ENCODE assay signal across 19 cellular contexts in the genomic region with DNA sequence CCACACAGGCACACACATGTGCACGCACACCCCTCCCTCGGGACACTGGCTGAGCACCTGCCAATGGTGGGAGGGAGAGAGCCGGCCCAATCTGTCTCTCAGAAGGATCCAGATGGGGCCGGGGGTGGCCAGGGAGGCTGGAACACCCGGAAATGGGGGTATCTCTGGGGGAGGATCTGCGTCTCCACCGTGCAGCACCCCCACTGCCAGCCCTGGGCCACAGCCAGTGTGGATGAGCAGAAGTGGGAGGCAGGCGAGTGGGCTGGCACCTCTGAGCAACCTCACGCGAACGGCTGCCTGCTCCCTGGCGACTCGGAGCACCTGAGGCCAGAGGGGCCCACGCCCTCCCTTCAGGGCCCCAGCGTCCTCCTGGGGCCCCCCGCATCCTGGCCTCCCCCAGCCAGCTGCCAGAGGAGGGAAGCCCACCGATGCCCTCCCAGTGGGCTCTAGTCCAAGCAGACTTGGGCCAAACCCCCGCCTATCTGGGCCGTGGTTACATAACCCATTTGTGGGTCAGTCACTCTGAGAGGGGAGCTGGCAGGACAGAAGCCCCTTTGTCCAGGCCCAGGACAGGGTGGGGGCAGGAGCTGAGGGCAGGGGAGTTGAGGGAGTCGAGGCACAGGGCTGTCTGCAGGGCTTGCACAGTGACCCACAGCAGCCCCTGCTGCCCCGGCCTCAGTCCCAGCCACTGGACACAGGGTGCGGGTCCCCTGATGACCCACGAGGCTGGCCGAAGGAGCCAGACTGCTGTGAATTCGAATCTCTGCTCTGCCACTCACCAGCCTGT. TPM values are rescaled to one million over a fixed set of nuclear protein-coding genes. Genes with fewer than 3 reads are reported as not detected.
DNase-seq lines count a peak whose midpoint lies in the region; ATAC-seq and TF ChIP-seq lines count a peak whose summit lies in the region.
"Had no signal": no experiment of that assay in that cellular context is flagged by ENCODE, and none has a peak within 500 bp of the region (broad histone marks: within the 10 kb centered on the region; RNA-seq: fewer than 3 reads in every experiment).

No MANE protein-coding gene starts in this region.

- intact Hi-C loops in dorsolateral prefrontal cortex (cut with DNase I): no loop called here

- DNase-seq in NAMALWA (ENCODE audit: low spot score) (peak; percentile 55), dorsolateral prefrontal cortex (peak in 9 of 10 donors; percentile 31 to 75 (median 63)), osteoblast (ENCODE audit: insufficient read length, low spot score, missing footprints) (peak; percentile 79), CD1c-positive myeloid dendritic cell (ENCODE audit: extremely low spot score) (no peak), SHP77 (lab: John Stamatoyannopoulos, UW) (no peak), COLO829 (ENCODE audit: low spot score) (no peak)
- DNase-seq: activated CD4-positive, alpha-beta T cell treated with anti-CD3 and anti-CD28 coated beads, Interleukin-2, amount 50 U/mL, for 1 hour; activated CD8-positive, alpha-beta memory T cell treated with anti-CD3 and anti-CD28 coated beads, Interleukin-2, amount 10 ng/mL, durations not matched to agents 7 days and 5 days; CD4-positive, CD25-positive, alpha-beta regulatory T cell; DMS153; NCI-H187 treated with DMSO at 0.1 percent for 48 hours; NCI-H226; stimulated activated CD4-positive, alpha-beta T cell treated with anti-CD3 and anti-CD28 coated beads, Interleukin-12 subunit alpha, Interleukin-12 subunit beta, amount 100 ng/mL, for 4 hours; stimulated activated CD4-positive, alpha-beta T cell treated with anti-CD3 and anti-CD28 coated beads, Interleukin-4, amount 100 ng/mL, for 4 hours; stimulated activated naive CD8-positive, alpha-beta T cell treated with anti-CD3 and anti-CD28 coated beads, Interleukin-15, Interleukin-2, amounts not matched to agents 100 U/mL and 50 U/mL, for 24 hours; tibial artery had no signal

- no peak overlapping the region for H2AFZ ChIP-seq in osteoblast (ENCODE audit: low read length)

- H3K4me3 ChIP-seq in BLaER1 treated with 17β-estradiol and CSF1 and Interleukin-3, amounts not matched to agents 10 nM and 100 nM: peak overlapping the region in 1 of 10 experiments; percentile 16; a peak in 1 of 20 replicates
- peak overlapping the region in 8 of 59 donors; percentile 3 to 29 (median 16) for H3K4me3 ChIP-seq in dorsolateral prefrontal cortex
- H3K4me3 ChIP-seq in osteoblast (ENCODE audit: insufficient read depth, low read length): no peak overlapping the region
- H3K4me3 ChIP-seq: tibial artery had no signal

- peak overlapping the region; percentile 5 to 93 (median 74); a peak in 19 of 22 replicates for H3K4me2 ChIP-seq in BLaER1 treated with 17β-estradiol and CSF1 and Interleukin-3, amounts not matched to agents 10 nM and 100 nM
- H3K4me2 ChIP-seq in osteoblast (ENCODE audit: insufficient read depth, low read length): no peak overlapping the region

- peaks cover 25 to 35% (median 27%) of the 10 kb centered on the region in 11 experiments for H3K27me3 ChIP-seq in BLaER1 treated with 17β-estradiol and CSF1 and Interleukin-3, amounts not matched to agents 10 nM and 100 nM
- peaks cover 0 to 20% (median 0%) of the 10 kb centered on the region in 45 donors for H3K27me3 ChIP-seq in dorsolateral prefrontal cortex
- peaks cover 24% of the 10 kb centered on the region for H3K27me3 ChIP-seq in osteoblast (ENCODE audit: insufficient read depth, low read length)

- H3K9ac ChIP-seq in BLaER1 treated with 17β-estradiol and CSF1 and Interleukin-3, amounts not matched to agents 10 nM and 100 nM: peak overlapping the region in 10 of 11 experiments; percentile 7 to 61 (median 32); a peak in 13 of 22 replicates

- H3K27ac ChIP-seq in BLaER1 treated with 17β-estradiol and CSF1 and Interleukin-3, amounts not matched to agents 10 nM and 100 nM: no peak overlapping the region
- H3K27ac ChIP-seq in dorsolateral prefrontal cortex: peak overlapping the region in 58 of 59 donors; percentile 2 to 91 (median 78)
- no peak overlapping the region for H3K27ac ChIP-seq in osteoblast (ENCODE audit: low read depth, low read length)
- H3K27ac ChIP-seq: tibial artery had no signal

- no peak for ATAC-seq in GM21390 (IDR thresholded peaks at IDR 0.05; ENCODE audit: unreplicated experiment)
- ATAC-seq: activated CD8-positive, alpha-beta memory T cell treated with anti-CD3 and anti-CD28 coated beads, Interleukin-2, amount 10 ng/mL, durations not matched to agents 7 days and 5 days; stimulated activated naive CD8-positive, alpha-beta T cell treated with anti-CD3 and anti-CD28 coated beads, Interleukin-15, Interleukin-2, amounts not matched to agents 100 U/mL and 50 U/mL, for 24 hours; WTC11 had no signal

- peaks cover 11 to 48% (median 33%) of the 10 kb centered on the region in 10 experiments; a peak in 18 of 20 replicates for H3K4me1 ChIP-seq in BLaER1 treated with 17β-estradiol and CSF1 and Interleukin-3, amounts not matched to agents 10 nM and 100 nM
- H3K4me1 ChIP-seq in osteoblast (ENCODE audit: insufficient read depth, low read length): no peaks in the 10 kb centered on the region

- TF ChIP-seq CTCF in dorsolateral prefrontal cortex (IDR thresholded peaks at IDR 0.05 in 54 of 56, conservative IDR thresholded peaks at IDR 0.05 in 2 of 56; ENCODE audit: low read depth in 1 of 56, partially characterized antibody in 56 of 56): no peak
- TF ChIP-seq CTCF in osteoblast (IDR thresholded peaks at IDR 0.05; ENCODE audit: extremely low read depth, low read depth, low read length): no peak

- peaks cover 0 to 40% (median 24%) of the 10 kb centered on the region in 11 experiments; a peak in 18 of 22 replicates for H4K20me1 ChIP-seq in BLaER1 treated with 17β-estradiol and CSF1 and Interleukin-3, amounts not matched to agents 10 nM and 100 nM
- H4K20me1 ChIP-seq in osteoblast (ENCODE audit: insufficient read depth, low read length): no peaks in the 10 kb centered on the region

- H3K9me3 ChIP-seq in BLaER1 treated with 17β-estradiol and CSF1 and Interleukin-3, amounts not matched to agents 10 nM and 100 nM (replicated peaks in 1 of 11): no peaks in the 10 kb centered on the region
- H3K9me3 ChIP-seq in osteoblast (ENCODE audit: low read depth, low read length): no peaks in the 10 kb centered on the region
- H3K9me3 ChIP-seq: tibial artery had no signal

- no peaks in the 10 kb centered on the region for H3K36me3 ChIP-seq in BLaER1 treated with 17β-estradiol and CSF1 and Interleukin-3, amounts not matched to agents 10 nM and 100 nM
- H3K36me3 ChIP-seq in osteoblast (ENCODE audit: insufficient read depth, low read length): no peaks in the 10 kb centered on the region
- H3K36me3 ChIP-seq: tibial artery had no signal

- H3K79me2 ChIP-seq in osteoblast (ENCODE audit: insufficient read depth, low read length): no peaks in the 10 kb centered on the region

RNA-seq across cellular contexts. Expression of a gene that starts 5.6 kb away (rescaled TPM):
- total RNA-seq in dorsolateral prefrontal cortex (100 to 1,000 TPM in 111 of 120 experiments, 10 to 100 TPM in 9; 50.8 to 265 (median 149) TPM), osteoblast (not detected in 2 replicates)
- total RNA-seq: CD4-positive, CD25-positive, alpha-beta regulatory T cell had no signal

RNA-seq across cellular contexts. Expression of a gene that starts 14.4 kb away (rescaled TPM):
- total RNA-seq in dorsolateral prefrontal cortex: 10 to 100 TPM; 36.3 to 86.0 (median 59.4) TPM
- 30.8 and 44.2 TPM in 2 replicates for total RNA-seq in osteoblast

RNA-seq across cellular contexts. Expression of a gene that starts 19.8 kb away (rescaled TPM):
- total RNA-seq in dorsolateral prefrontal cortex (10 to 100 TPM in 119 of 120 experiments, 1 to 10 TPM in 1; 9.3 to 42.9 (median 24.0) TPM), osteoblast (1.5 and 2.5 TPM in 2 replicates)

RNA-seq across cellular contexts. Expression of a gene that starts 23.8 kb away (rescaled TPM):
- total RNA-seq in dorsolateral prefrontal cortex (10 to 100 TPM; 29.8 to 66.3 (median 45.6) TPM), osteoblast (14.1 and 14.4 TPM in 2 replicates)

RNA-seq across cellular contexts. Expression of a gene that starts 32.5 kb away (rescaled TPM):
- total RNA-seq in dorsolateral prefrontal cortex (10 to 100 TPM; 22.7 to 49.6 (median 30.9) TPM), osteoblast (30.9 and 31.5 TPM in 2 replicates)

Comparison
In these comparisons a context has a peak if more than half of its experiments do, and no peak if none do; other contexts are left out.
1. H3K27ac ChIP-seq: peak in dorsolateral prefrontal cortex (58 of 59); none in BLaER1 treated with 17β-estradiol and CSF1 and Interleukin-3, amounts not matched to agents 10 nM and 100 nM (0 of 11) and osteoblast (single experiment).
2. DNase-seq: peak in NAMALWA (single experiment), dorsolateral prefrontal cortex (9 of 10) and osteoblast (single experiment); none in CD1c-positive myeloid dendritic cell (single experiment), SHP77 (0 of 2) and COLO829 (single experiment).
3. RNA of a gene that starts 5.6 kb away (total RNA-seq): 50.8 to 265 TPM in dorsolateral prefrontal cortex; not detected in osteoblast; every median in the first group is over 10 times any median in the second.